In the genomic region with DNA sequence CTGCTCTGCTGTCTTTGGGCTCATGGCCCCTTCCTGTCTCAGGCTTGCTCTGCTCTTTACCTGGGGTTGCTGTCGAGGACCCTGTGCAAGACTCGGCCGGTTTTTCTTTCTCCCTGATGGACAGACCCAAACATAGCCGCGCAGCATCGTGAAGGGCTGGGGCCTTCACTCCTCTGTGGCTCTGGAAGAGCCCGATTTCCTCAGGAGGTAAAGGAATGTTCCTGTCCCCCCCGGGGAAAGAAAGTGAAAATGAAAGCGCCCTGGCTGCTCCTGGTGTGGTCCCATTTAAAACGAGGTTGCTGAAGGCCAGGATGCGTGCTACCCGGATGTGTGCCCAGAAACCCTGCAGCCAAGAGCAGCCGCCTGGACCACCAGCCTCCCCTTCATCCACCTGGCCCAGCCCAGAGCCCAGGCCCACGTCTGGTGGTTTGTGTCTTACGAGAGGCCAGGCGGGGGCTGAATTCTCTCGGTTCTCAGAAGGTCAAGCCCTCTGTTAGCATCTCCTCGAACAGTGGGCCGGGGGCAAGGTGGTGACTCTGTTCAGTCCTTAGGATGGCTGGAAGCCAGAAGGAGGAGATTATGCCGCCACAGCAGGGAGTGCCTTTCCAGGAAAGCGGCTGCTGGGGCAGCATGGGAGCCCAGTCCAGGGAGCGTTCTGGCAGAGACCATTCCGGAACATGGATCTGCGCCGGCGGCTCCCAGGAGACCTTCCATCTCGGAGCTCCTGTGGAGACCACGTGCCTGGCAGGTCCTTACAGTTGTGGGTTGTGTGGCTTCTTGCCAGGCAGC, we compare ENCODE assay signal across 8 cellular contexts. TPM values are rescaled to one million over a fixed set of nuclear protein-coding genes. Genes with fewer than 3 reads are reported as not detected.
DNase-seq lines count a peak whose midpoint lies in the region; ATAC-seq and TF ChIP-seq lines count a peak whose summit lies in the region.

No MANE protein-coding gene starts in this region.

- H3K27ac ChIP-seq in HL-60 (replicated peaks) (no peak overlapping the region; the same call in 1 of the 2 replicates), parathyroid adenoma (peak overlapping the region; percentile 84)

- no peaks in the 10 kb centered on the region for H3K36me3 Mint-ChIP-seq in activated T-cell treated with anti-CD3 and anti-CD28 coated beads, Interleukin-2, amount 50 U/mL, for 4 hours (ENCODE audit: insufficient read depth)

- H3K36me3 ChIP-seq in BJ (ENCODE audit: control insufficient read depth, insufficient read depth, low read length) (peaks cover 13% of the 10 kb centered on the region), parathyroid adenoma (ENCODE audit: control insufficient read depth, insufficient read depth, low read length) (no peaks in the 10 kb centered on the region)

- H3K9me3 Mint-ChIP-seq in activated T-cell treated with anti-CD3 and anti-CD28 coated beads, Interleukin-2, amount 50 U/mL, for 4 hours, result no peaks in the 10 kb centered on the region

- no peak overlapping the region for H3K9ac ChIP-seq in parathyroid adenoma

- peak overlapping the region; percentile 97 for H3K4me2 ChIP-seq in parathyroid adenoma (ENCODE audit: low read length)

- POLR2A ChIA-PET in BJ (lab: Charles Lee), result interaction anchor here (0.7 kb wide), 1 partner anchor 25 kb away, joined by 3 read pairs; no protein-coding TSS in a partner anchor

- H3K27me3 ChIP-seq in BJ (ENCODE audit: control insufficient read depth, insufficient read depth, low read length), result peaks cover 3% of the 10 kb centered on the region
- no peaks in the 10 kb centered on the region for H3K27me3 ChIP-seq in HL-60 (ENCODE audit: insufficient read depth, poor library complexity, severe bottlenecking)
- no peaks in the 10 kb centered on the region for H3K27me3 ChIP-seq in parathyroid adenoma (ENCODE audit: control insufficient read depth, insufficient read depth, low read length)

- no peak for DNase-seq in BJ (ENCODE audit: low read depth)
- DNase-seq in HL-60 (ENCODE audit: low read depth in 1 of 2, low spot score in 1 of 2), result no peak
- no peak for DNase-seq in activated T-cell treated with anti-CD3 and anti-CD28 coated beads, Interleukin-2, amount 50 U/mL, for 4 hours
- peak; percentile 60 for DNase-seq in glomerular visceral epithelial cell (ENCODE audit: extremely low spot score)
- no peak for DNase-seq in NCI-H1105 treated with DMSO at 0.1 percent for 48 hours (lab: John Stamatoyannopoulos, UW)
- DNase-seq in NCI-H526 treated with DMSO at 0.1 percent for 48 hours (lab: John Stamatoyannopoulos, UW), result no peak
- DNase-seq in C1 segment of cervical spinal cord (lab: John Stamatoyannopoulos, UW), result no peak

- peaks cover 40% of the 10 kb centered on the region for H3K79me2 ChIP-seq in parathyroid adenoma

- H3K4me3 Mint-ChIP-seq in activated T-cell treated with anti-CD3 and anti-CD28 coated beads, Interleukin-2, amount 50 U/mL, for 4 hours, result peak overlapping the region; percentile 98

- H3K27me3 Mint-ChIP-seq in activated T-cell treated with anti-CD3 and anti-CD28 coated beads, Interleukin-2, amount 50 U/mL, for 4 hours (ENCODE audit: low read depth), result no peaks in the 10 kb centered on the region

- TF ChIP-seq CTCF in BJ (IDR thresholded peaks at IDR 0.05; ENCODE audit: insufficient read depth, low read depth, low read length), result no peak
- TF ChIP-seq CTCF in HL-60 (IDR thresholded peaks at IDR 0.05; ENCODE audit: insufficient read depth, low read length), result no peak
- TF ChIP-seq CTCF in parathyroid adenoma (IDR thresholded peaks at IDR 0.05), result no peak

- H3K4me3 ChIP-seq in BJ (ENCODE audit: low read depth, low read length), result peak overlapping the region; percentile 98
- H3K4me3 ChIP-seq in HL-60 (replicated peaks; ENCODE audit: insufficient read depth, low read length), result peak overlapping the region; percentile 97
- peak overlapping the region; percentile 94 for H3K4me3 ChIP-seq in parathyroid adenoma (ENCODE audit: low read depth, low read length)

- CTCF ChIA-PET in BJ (lab: Yijun Ruan, JAX), result interaction anchor here (1.0 kb wide), 2 partner anchors 24 kb away, joined by 3 read pairs; partner anchors contain the start of gene IBA57

- H3K4me1 ChIP-seq in parathyroid adenoma, result peaks cover 4% of the 10 kb centered on the region

- no peak overlapping the region for H2AFZ ChIP-seq in parathyroid adenoma

- ATAC-seq in activated T-cell treated with anti-CD3 and anti-CD28 coated beads, Interleukin-2, amount 50 U/mL, for 4 hours, result no peak

- peaks cover 41% of the 10 kb centered on the region for H3K4me1 Mint-ChIP-seq in activated T-cell treated with anti-CD3 and anti-CD28 coated beads, Interleukin-2, amount 50 U/mL, for 4 hours (ENCODE audit: low read depth)

- H3K9me3 ChIP-seq in parathyroid adenoma (ENCODE audit: control insufficient read depth, low read length), result no peaks in the 10 kb centered on the region

RNA-seq across cellular contexts. Expression of gene GUK1, which starts 1.2 kb away (rescaled TPM):
- 282 and 373 TPM in 2 replicates for polyA plus RNA-seq in BJ (2011; rRNA removed)
- 58.2 and 86.1 TPM in 2 replicates for polyA minus RNA-seq in BJ (2011; rRNA and poly(A)+ RNA removed)
- 100 to 1,000 TPM; 219 to 248 (median 242) TPM for total RNA-seq in activated T-cell treated with anti-CD3 and anti-CD28 coated beads, Interleukin-2, amount 50 U/mL, for 4 hours

RNA-seq across cellular contexts. Expression of gene GJC2, which starts 8.5 kb away (rescaled TPM):
- 0.77 and 0.92 TPM in 2 replicates for polyA plus RNA-seq in BJ (2011; rRNA removed)
- polyA minus RNA-seq in BJ (2011; rRNA and poly(A)+ RNA removed), result 0.41 and 0.43 TPM in 2 replicates
- under 1 TPM; 0.49 to 0.79 (median 0.53) TPM for total RNA-seq in activated T-cell treated with anti-CD3 and anti-CD28 coated beads, Interleukin-2, amount 50 U/mL, for 4 hours

RNA-seq across cellular contexts. Expression of gene IBA57, which starts 24.3 kb away (rescaled TPM):
- 1.2 and 2.8 TPM in 2 replicates for polyA plus RNA-seq in BJ (2011; rRNA removed)
- 1.8 and 2.7 TPM in 2 replicates for polyA minus RNA-seq in BJ (2011; rRNA and poly(A)+ RNA removed)
- total RNA-seq in activated T-cell treated with anti-CD3 and anti-CD28 coated beads, Interleukin-2, amount 50 U/mL, for 4 hours, result 10 to 100 TPM; 14.5 to 17.6 (median 15.9) TPM

RNA-seq across cellular contexts. Expression of gene MRPL55, which starts 32.2 kb away (rescaled TPM):
- polyA plus RNA-seq in BJ (2011; rRNA removed), result 50.8 and 80.8 TPM in 2 replicates
- 13.0 and 25.2 TPM in 2 replicates for polyA minus RNA-seq in BJ (2011; rRNA and poly(A)+ RNA removed)
- total RNA-seq in activated T-cell treated with anti-CD3 and anti-CD28 coated beads, Interleukin-2, amount 50 U/mL, for 4 hours, result 10 to 100 TPM; 82.3 to 93.0 (median 89.5) TPM

RNA-seq across cellular contexts. Expression of gene C1orf35, which starts 38.2 kb away (rescaled TPM):
- polyA plus RNA-seq in BJ (2011; rRNA removed), result 4.2 and 6.2 TPM in 2 replicates
- polyA minus RNA-seq in BJ (2011; rRNA and poly(A)+ RNA removed), result 0.87 and 1.4 TPM in 2 replicates
- 10 to 100 TPM; 41.0 to 41.9 (median 41.7) TPM for total RNA-seq in activated T-cell treated with anti-CD3 and anti-CD28 coated beads, Interleukin-2, amount 50 U/mL, for 4 hours
